Comparison of ENCODE assay signal across 1 cellular context in genomic region chr19:48812094-48812929, GRCh38.
TF ChIP-seq lines count a peak whose summit lies in the region.

No MANE protein-coding gene starts in this region.

TF ChIP-seq in K562, 482 proteins besides CTCF, POLR2A, EP300 and RAD21 (continued from another document and continues in another):
- TF ChIP-seq THAP12 (CRISPR knock-in tag; IDR thresholded peaks at IDR 0.05) (no peak), CCAR2 (IDR thresholded peaks at IDR 0.05; ENCODE audit: low read depth, low read length) (no peak), PRMT5 (CRISPR knock-in tag; IDR thresholded peaks at IDR 0.05) (no peak), IRF1 (CRISPR knock-in tag; IDR thresholded peaks at IDR 0.05; ENCODE audit: borderline replicate concordance) (no peak), ZNF668 (CRISPR knock-in tag; IDR thresholded peaks at IDR 0.05) (no peak), LCOR (CRISPR knock-in tag; IDR thresholded peaks at IDR 0.05) (no peak), ZNF354B (CRISPR knock-in tag; IDR thresholded peaks at IDR 0.05) (no peak), SNIP1 (IDR thresholded peaks at IDR 0.05; ENCODE audit: low read depth) (no peak), POLR2G (IDR thresholded peaks at IDR 0.05; ENCODE audit: low read depth, low read length) (peak; percentile 84), PML (IDR thresholded peaks at IDR 0.05; ENCODE audit: low read length) (no peak), RCOR1 (IDR thresholded peaks at IDR 0.05; ENCODE audit: borderline replicate concordance in 1 of 2, low read depth in 2 of 2, low read length in 2 of 2) (no peak; a peak in 1 of 4 replicates), EZH2 (IDR thresholded peaks at IDR 0.05; ENCODE audit: borderline replicate concordance, low read depth, low read length) (no peak), ZNF239 (CRISPR knock-in tag; IDR thresholded peaks at IDR 0.05) (no peak), RUNX1 (IDR thresholded peaks at IDR 0.05; ENCODE audit: low read depth) (no peak), AFF4 (CRISPR knock-in tag; IDR thresholded peaks at IDR 0.05) (no peak), ZNF583 (CRISPR knock-in tag; IDR thresholded peaks at IDR 0.05) (no peak), IRF9 (tag; IDR thresholded peaks at IDR 0.05) (no peak), CREBBP (IDR thresholded peaks at IDR 0.05; ENCODE audit: low read depth, low read length) (no peak), ZNF444 (CRISPR knock-in tag; IDR thresholded peaks at IDR 0.05) (no peak), CEBPB (tag; IDR thresholded peaks at IDR 0.05) (no peak), PYGO2 (tag; IDR thresholded peaks at IDR 0.05) (no peak), TRIM24 (IDR thresholded peaks at IDR 0.05) (no peak), CC2D1A (IDR thresholded peaks at IDR 0.05) (no peak), POLR3A (IDR thresholded peaks at IDR 0.05; ENCODE audit: borderline replicate concordance, extremely low read depth, insufficient read depth, insufficient read length) (no peak), NFATC3 (IDR thresholded peaks at IDR 0.05) (no peak), E2F4 (CRISPR knock-in tag; IDR thresholded peaks at IDR 0.05; ENCODE audit: low read depth) (no peak), THRA (IDR thresholded peaks at IDR 0.05) (no peak), SOX6 (IDR thresholded peaks at IDR 0.05) (no peak), JUN (IDR thresholded peaks at IDR 0.05; ENCODE audit: borderline replicate concordance, low read depth, low read length) (no peak), JUN (CRISPR knock-in tag; IDR thresholded peaks at IDR 0.05; ENCODE audit: borderline replicate concordance) (no peak), ZBTB5 (IDR thresholded peaks at IDR 0.05) (no peak), NFYB (IDR thresholded peaks at IDR 0.05; ENCODE audit: extremely low read depth, insufficient read length) (peak; percentile 73), ZNF324 (CRISPR knock-in tag; IDR thresholded peaks at IDR 0.05) (no peak), GABPA (tag; conservative IDR thresholded peaks at IDR 0.05; ENCODE audit: low read depth) (no peak), NFIC (IDR thresholded peaks at IDR 0.05) (no peak), ZBTB49 (CRISPR knock-in tag; IDR thresholded peaks at IDR 0.05; ENCODE audit: borderline replicate concordance) (no peak)
